ENCODE assay signal across 8 cellular contexts in genomic region chr16:28821874-28822519, GRCh38. TPM values are rescaled to one million over a fixed set of nuclear protein-coding genes. Genes with fewer than 3 reads are reported as not detected.
DNase-seq lines count a peak whose midpoint lies in the region; ATAC-seq, FAIRE-seq and TF ChIP-seq lines count a peak whose summit lies in the region.

No MANE protein-coding gene starts in this region.

- peak overlapping the region; percentile 81 for H3K4me2 ChIP-seq in keratinocyte (ENCODE audit: control insufficient read depth, extremely low read depth, insufficient read depth, low read depth, low read length)

- H3K36me3 ChIP-seq in keratinocyte (ENCODE audit: control insufficient read depth in 2 of 2, extremely low read depth in 1 of 2, insufficient read depth in 2 of 2, low read length in 2 of 2) (peaks cover 12 to 22% of the 10 kb centered on the region in 2 experiments), suprapubic skin (peaks cover 15% of the 10 kb centered on the region)

- peaks cover 5% of the 10 kb centered on the region for H4K20me1 ChIP-seq in keratinocyte (ENCODE audit: control insufficient read depth, extremely low read depth, insufficient read depth, low read length)

- TF ChIP-seq CTCF in keratinocyte (optimal IDR thresholded peaks at IDR 0.05 in 1 of 3, IDR thresholded peaks at IDR 0.05 in 1 of 3, conservative IDR thresholded peaks at IDR 0.05 in 1 of 3; ENCODE audit: extremely low read depth in 1 of 3, insufficient read depth in 2 of 3, low read length in 3 of 3) (no peak), suprapubic skin (IDR thresholded peaks at IDR 0.05) (no peak)

- H3K27ac ChIP-seq in keratinocyte (ENCODE audit: control insufficient read depth, insufficient read depth, low read length) = peak overlapping the region; percentile 92
- peak overlapping the region; percentile 99 for H3K27ac ChIP-seq in suprapubic skin

- H2AFZ ChIP-seq in keratinocyte (ENCODE audit: control insufficient read depth, low read length) = peak overlapping the region; percentile 89

- peaks cover 49% of the 10 kb centered on the region for H3K36me3 Mint-ChIP-seq in activated CD4-positive, alpha-beta T cell treated with anti-CD3 and anti-CD28 coated beads, Interleukin-2, amount 10 ng/mL, durations not matched to agents 24 days and 14 days (ENCODE audit: low read depth)
- H3K36me3 Mint-ChIP-seq in activated T-helper 2 cell treated with anti-CD3 and anti-CD28 coated beads, Interferon-gamma antibody, Interleukin-2, Interleukin-4, amounts not matched to agents 10 μg/mL and 5 μg/mL and 100 μg/mL, durations not matched to agents 14 hours and 24 hours and 36 hours (ENCODE audit: low read depth) = peaks cover 47% of the 10 kb centered on the region

- peaks cover 43% of the 10 kb centered on the region for H3K4me1 Mint-ChIP-seq in activated CD4-positive, alpha-beta T cell treated with anti-CD3 and anti-CD28 coated beads, Interleukin-2, amount 10 ng/mL, durations not matched to agents 24 days and 14 days
- H3K4me1 Mint-ChIP-seq in activated T-helper 2 cell treated with anti-CD3 and anti-CD28 coated beads, Interferon-gamma antibody, Interleukin-2, Interleukin-4, amounts not matched to agents 10 μg/mL and 5 μg/mL and 100 μg/mL, durations not matched to agents 14 hours and 24 hours and 36 hours (ENCODE audit: low read depth) = peaks cover 31% of the 10 kb centered on the region

- no peak for TF ChIP-seq EP300 in suprapubic skin (IDR thresholded peaks at IDR 0.05)

- peak; percentile 60 for DNase-seq in activated CD4-positive, alpha-beta T cell treated with anti-CD3 and anti-CD28 coated beads, Interleukin-2, amount 10 ng/mL, durations not matched to agents 24 days and 14 days
- DNase-seq in activated CD4-positive, alpha-beta T cell treated with anti-CD3 and anti-CD28 coated beads for 48 hours = no peak
- DNase-seq in activated T-helper 2 cell treated with anti-CD3 and anti-CD28 coated beads, Interferon-gamma antibody, Interleukin-2, Interleukin-4, amounts not matched to agents 10 μg/mL and 5 μg/mL and 100 μg/mL, durations not matched to agents 14 hours and 24 hours and 36 hours (ENCODE audit: low spot score) = no peak
- DNase-seq in keratinocyte (ENCODE audit: low read depth, low spot score) (no peak), suprapubic skin (ENCODE audit: low spot score in 2 of 2) (no peak), D341Med (ENCODE audit: low spot score) (no peak), ureter (ENCODE audit: low spot score) (no peak)

- peak overlapping the region; percentile 69 to 99 (median 89) for H3K4me3 ChIP-seq in keratinocyte (ENCODE audit: control insufficient read depth in 2 of 3, extremely low read depth in 1 of 3, insufficient read depth in 2 of 3, low read depth in 1 of 3, low read length in 3 of 3)
- H3K4me3 ChIP-seq in suprapubic skin = peak overlapping the region; percentile 76

- no peaks in the 10 kb centered on the region for H3K9me1 ChIP-seq in keratinocyte (ENCODE audit: control insufficient read depth, extremely low read depth, insufficient read depth, low read length)

- no peak for TF ChIP-seq POLR2A in suprapubic skin (IDR thresholded peaks at IDR 0.05)

- no peaks in the 10 kb centered on the region for H3K9me3 ChIP-seq in keratinocyte (ENCODE audit: control insufficient read depth, low read depth, low read length)
- H3K9me3 ChIP-seq in suprapubic skin = no peaks in the 10 kb centered on the region

- intact Hi-C loops in activated CD4-positive, alpha-beta T cell treated with anti-CD3 and anti-CD28 coated beads, Interleukin-2, amount 10 ng/mL, durations not matched to agents 24 days and 14 days (cut with micrococcal nuclease) = loop anchor here (1.0 to 10.0 kb wide), 5 partner anchors 24 to 1175 kb away; partner anchors contain the start of genes HIRIP3, INO80E, NFATC2IP and SGF29
- intact Hi-C loops in activated T-helper 2 cell treated with anti-CD3 and anti-CD28 coated beads, Interferon-gamma antibody, Interleukin-2, Interleukin-4, amounts not matched to agents 10 μg/mL and 5 μg/mL and 100 μg/mL, durations not matched to agents 14 hours and 24 hours and 36 hours (cut with micrococcal nuclease) = no loop called here

- WGBS in suprapubic skin = 31% methylated on average over 13 of the region's 13 CpGs

- H3K4me1 ChIP-seq in keratinocyte (ENCODE audit: control insufficient read depth, extremely low read depth, insufficient read depth, low read length) (peaks cover 22% of the 10 kb centered on the region), suprapubic skin (peaks cover 23% of the 10 kb centered on the region)

- H3K9me3 Mint-ChIP-seq in activated CD4-positive, alpha-beta T cell treated with anti-CD3 and anti-CD28 coated beads, Interleukin-2, amount 10 ng/mL, durations not matched to agents 24 days and 14 days = no peaks in the 10 kb centered on the region
- no peaks in the 10 kb centered on the region for H3K9me3 Mint-ChIP-seq in activated T-helper 2 cell treated with anti-CD3 and anti-CD28 coated beads, Interferon-gamma antibody, Interleukin-2, Interleukin-4, amounts not matched to agents 10 μg/mL and 5 μg/mL and 100 μg/mL, durations not matched to agents 14 hours and 24 hours and 36 hours

- FAIRE-seq in keratinocyte (lab: Jason Lieb, UNC) = no peak

- peaks cover 34% of the 10 kb centered on the region for H3K79me2 ChIP-seq in keratinocyte (ENCODE audit: control insufficient read depth, insufficient read depth, low read length)

- H3K9ac ChIP-seq in keratinocyte (ENCODE audit: control insufficient read depth, extremely low read depth, insufficient read depth, low read length) = peak overlapping the region; percentile 98

- dilution Hi-C loops in keratinocyte (cut with MboI; ENCODE audit: extremely low pct_ligation_motif_present, low sequenced_read_pairs) = no loop called here

- H3K27me3 ChIP-seq in keratinocyte (ENCODE audit: control insufficient read depth, extremely low read depth, insufficient read depth, low read length) (no peaks in the 10 kb centered on the region), suprapubic skin (no peaks in the 10 kb centered on the region)

- no peak for ATAC-seq in HG02840 (IDR thresholded peaks at IDR 0.05; ENCODE audit: low FRiP score, unreplicated experiment)

- peaks cover 2% of the 10 kb centered on the region for H3K27me3 Mint-ChIP-seq in activated CD4-positive, alpha-beta T cell treated with anti-CD3 and anti-CD28 coated beads, Interleukin-2, amount 10 ng/mL, durations not matched to agents 24 days and 14 days
- H3K27me3 Mint-ChIP-seq in activated T-helper 2 cell treated with anti-CD3 and anti-CD28 coated beads, Interferon-gamma antibody, Interleukin-2, Interleukin-4, amounts not matched to agents 10 μg/mL and 5 μg/mL and 100 μg/mL, durations not matched to agents 14 hours and 24 hours and 36 hours (ENCODE audit: low read depth) = no peaks in the 10 kb centered on the region

- peak overlapping the region; percentile 95 for H3K4me3 Mint-ChIP-seq in activated CD4-positive, alpha-beta T cell treated with anti-CD3 and anti-CD28 coated beads, Interleukin-2, amount 10 ng/mL, durations not matched to agents 24 days and 14 days
- peak overlapping the region; percentile 91 for H3K4me3 Mint-ChIP-seq in activated T-helper 2 cell treated with anti-CD3 and anti-CD28 coated beads, Interferon-gamma antibody, Interleukin-2, Interleukin-4, amounts not matched to agents 10 μg/mL and 5 μg/mL and 100 μg/mL, durations not matched to agents 14 hours and 24 hours and 36 hours (ENCODE audit: low read depth)

- peak overlapping the region; percentile 91 for H3K27ac Mint-ChIP-seq in activated CD4-positive, alpha-beta T cell treated with anti-CD3 and anti-CD28 coated beads, Interleukin-2, amount 10 ng/mL, durations not matched to agents 24 days and 14 days
- H3K27ac Mint-ChIP-seq in activated T-helper 2 cell treated with anti-CD3 and anti-CD28 coated beads, Interferon-gamma antibody, Interleukin-2, Interleukin-4, amounts not matched to agents 10 μg/mL and 5 μg/mL and 100 μg/mL, durations not matched to agents 14 hours and 24 hours and 36 hours = peak overlapping the region; percentile 86

RNA-seq across cellular contexts. Expression of gene ATXN2L, which starts 0.8 kb away (rescaled TPM):
- total RNA-seq in activated CD4-positive, alpha-beta T cell treated with anti-CD3 and anti-CD28 coated beads, Interleukin-2, amount 10 ng/mL, durations not matched to agents 24 days and 14 days = 299 and 321 TPM in 2 replicates
- total RNA-seq in activated T-helper 2 cell treated with anti-CD3 and anti-CD28 coated beads, Interferon-gamma antibody, Interleukin-2, Interleukin-4, amounts not matched to agents 10 μg/mL and 5 μg/mL and 100 μg/mL, durations not matched to agents 14 hours and 24 hours and 36 hours = 304 and 307 TPM in 2 replicates
- polyA plus RNA-seq in keratinocyte = 10.5 to 28.1 TPM (median 11.8 TPM) in 3 replicates
- polyA plus RNA-seq in keratinocyte (2011; ENCODE audit: low read depth) = 46.3 TPM
- polyA plus RNA-seq in keratinocyte (2011; cell fraction: cytosol; rRNA removed) = 20.9 and 35.7 TPM in 2 replicates
- polyA plus RNA-seq in keratinocyte (2011; cell fraction: nucleus; rRNA removed) = 89.7 and 115 TPM in 2 replicates
- 69.0 and 70.4 TPM in 2 replicates for polyA plus RNA-seq in keratinocyte (2012; ENCODE audit: low replicate concordance)
- polyA minus RNA-seq in keratinocyte = 12.0 to 101 TPM (median 27.9 TPM) in 3 replicates
- 51.4 TPM for polyA minus RNA-seq in keratinocyte (2011; cell fraction: cytosol; rRNA and poly(A)+ RNA removed)
- 42.2 and 54.4 TPM in 2 replicates for polyA minus RNA-seq in keratinocyte (2011; cell fraction: nucleus; rRNA and poly(A)+ RNA removed)
- total RNA-seq in suprapubic skin = 100 to 1,000 TPM in 3 of 4 donors, 10 to 100 TPM in 1; 88.5 to 236 (median 148) TPM
- total RNA-seq in ureter = 162 TPM

RNA-seq across cellular contexts. Expression of gene TUFM, which starts 24.2 kb away (rescaled TPM):
- 276 and 279 TPM in 2 replicates for total RNA-seq in activated CD4-positive, alpha-beta T cell treated with anti-CD3 and anti-CD28 coated beads, Interleukin-2, amount 10 ng/mL, durations not matched to agents 24 days and 14 days
- 202 and 217 TPM in 2 replicates for total RNA-seq in activated T-helper 2 cell treated with anti-CD3 and anti-CD28 coated beads, Interferon-gamma antibody, Interleukin-2, Interleukin-4, amounts not matched to agents 10 μg/mL and 5 μg/mL and 100 μg/mL, durations not matched to agents 14 hours and 24 hours and 36 hours
- 104 to 145 TPM (median 134 TPM) in 3 replicates for polyA plus RNA-seq in keratinocyte
- 94.7 TPM for polyA plus RNA-seq in keratinocyte (2011; ENCODE audit: low read depth)
- 70.1 and 121 TPM in 2 replicates for polyA plus RNA-seq in keratinocyte (2011; cell fraction: cytosol; rRNA removed)
- polyA plus RNA-seq in keratinocyte (2011; cell fraction: nucleus; rRNA removed) = 238 and 243 TPM in 2 replicates
- 152 and 174 TPM in 2 replicates for polyA plus RNA-seq in keratinocyte (2012; ENCODE audit: low replicate concordance)
- polyA minus RNA-seq in keratinocyte = 42.7 to 146 TPM (median 71.6 TPM) in 3 replicates
- polyA minus RNA-seq in keratinocyte (2011; cell fraction: cytosol; rRNA and poly(A)+ RNA removed) = 79.0 TPM
- 46.2 and 50.9 TPM in 2 replicates for polyA minus RNA-seq in keratinocyte (2011; cell fraction: nucleus; rRNA and poly(A)+ RNA removed)
- total RNA-seq in suprapubic skin (100 to 1,000 TPM in 3 of 4 donors, 10 to 100 TPM in 1; 83.0 to 121 (median 107) TPM), ureter (150 TPM)

RNA-seq across cellular contexts. Expression of gene SH2B1, which starts 41.6 kb away (rescaled TPM):
- total RNA-seq in activated CD4-positive, alpha-beta T cell treated with anti-CD3 and anti-CD28 coated beads, Interleukin-2, amount 10 ng/mL, durations not matched to agents 24 days and 14 days = 49.7 and 51.7 TPM in 2 replicates
- total RNA-seq in activated T-helper 2 cell treated with anti-CD3 and anti-CD28 coated beads, Interferon-gamma antibody, Interleukin-2, Interleukin-4, amounts not matched to agents 10 μg/mL and 5 μg/mL and 100 μg/mL, durations not matched to agents 14 hours and 24 hours and 36 hours = 46.0 and 57.5 TPM in 2 replicates
- 10.5 to 17.9 TPM (median 15.7 TPM) in 3 replicates for polyA plus RNA-seq in keratinocyte
- polyA plus RNA-seq in keratinocyte (2011; ENCODE audit: low read depth) = 2.9 TPM
- 11.4 and 15.2 TPM in 2 replicates for polyA plus RNA-seq in keratinocyte (2011; cell fraction: cytosol; rRNA removed)
- polyA plus RNA-seq in keratinocyte (2011; cell fraction: nucleus; rRNA removed) = 55.4 and 62.4 TPM in 2 replicates
- 15.1 and 19.4 TPM in 2 replicates for polyA plus RNA-seq in keratinocyte (2012; ENCODE audit: low replicate concordance)
- polyA minus RNA-seq in keratinocyte = 11.3 to 31.5 TPM (median 14.2 TPM) in 3 replicates
- polyA minus RNA-seq in keratinocyte (2011; cell fraction: cytosol; rRNA and poly(A)+ RNA removed) = 19.4 TPM
- polyA minus RNA-seq in keratinocyte (2011; cell fraction: nucleus; rRNA and poly(A)+ RNA removed) = 11.3 and 17.5 TPM in 2 replicates
- 10 to 100 TPM; 27.9 to 47.9 (median 37.3) TPM for total RNA-seq in suprapubic skin
- total RNA-seq in ureter = 55.5 TPM

RNA-seq across cellular contexts. Expression of gene ATP2A1, which starts 56.3 kb away (rescaled TPM):
- 1.8 and 2.4 TPM in 2 replicates for total RNA-seq in activated CD4-positive, alpha-beta T cell treated with anti-CD3 and anti-CD28 coated beads, Interleukin-2, amount 10 ng/mL, durations not matched to agents 24 days and 14 days
- total RNA-seq in activated T-helper 2 cell treated with anti-CD3 and anti-CD28 coated beads, Interferon-gamma antibody, Interleukin-2, Interleukin-4, amounts not matched to agents 10 μg/mL and 5 μg/mL and 100 μg/mL, durations not matched to agents 14 hours and 24 hours and 36 hours = 1.8 and 3.1 TPM in 2 replicates
- 0.12 to 0.48 TPM (median 0.29 TPM) in 3 replicates for polyA plus RNA-seq in keratinocyte
- 0.81 TPM for polyA plus RNA-seq in keratinocyte (2011; ENCODE audit: low read depth)
- polyA plus RNA-seq in keratinocyte (2011; cell fraction: cytosol; rRNA removed) = 0.03 and 0.06 TPM in 2 replicates
- 2.5 and 4.2 TPM in 2 replicates for polyA plus RNA-seq in keratinocyte (2011; cell fraction: nucleus; rRNA removed)
- polyA plus RNA-seq in keratinocyte (2012; ENCODE audit: low replicate concordance) = 1.8 and 1.9 TPM in 2 replicates
- 0.23 to 0.48 TPM (median 0.33 TPM) in 3 replicates for polyA minus RNA-seq in keratinocyte
- polyA minus RNA-seq in keratinocyte (2011; cell fraction: cytosol; rRNA and poly(A)+ RNA removed) = not detected
- 0.42 and 1.3 TPM in 2 replicates for polyA minus RNA-seq in keratinocyte (2011; cell fraction: nucleus; rRNA and poly(A)+ RNA removed)
- total RNA-seq in suprapubic skin (under 1 TPM in 2 of 4 donors, not detected in 2; 0.34 to 0.72 TPM), ureter (0.75 TPM)
